Comparison of ENCODE assay signal across 14 cellular contexts in the genomic region with DNA sequence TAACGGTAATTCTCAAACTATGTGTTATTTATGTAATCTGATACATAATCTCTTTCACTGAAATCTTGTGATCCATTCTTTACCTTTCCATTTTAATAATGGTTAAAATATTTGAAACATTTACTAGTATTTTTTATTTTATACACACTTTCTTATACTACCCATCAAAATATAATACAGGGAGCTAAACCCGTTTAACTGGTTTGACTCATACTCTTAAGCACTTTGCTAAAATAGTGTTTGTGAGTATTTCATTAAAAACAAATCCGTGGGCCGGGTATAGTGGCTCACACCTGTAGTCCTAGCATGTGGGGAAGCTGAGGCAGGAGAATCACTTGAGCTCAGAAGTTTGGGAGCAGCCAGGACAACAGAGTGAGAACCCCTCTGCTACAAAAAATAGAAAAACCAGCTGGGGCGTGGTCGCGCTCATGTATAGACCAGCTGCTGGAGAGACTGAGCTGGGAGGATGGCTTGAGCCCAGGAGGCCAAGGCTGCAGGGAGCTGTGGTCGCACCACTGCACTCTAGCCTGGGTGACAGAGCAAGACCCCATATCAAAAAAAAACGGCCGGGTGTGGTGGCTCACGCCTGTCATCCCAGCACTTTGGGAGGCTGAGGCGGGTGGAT. TPM values are rescaled to one million over a fixed set of nuclear protein-coding genes. Genes with fewer than 3 reads are reported as not detected.
DNase-seq lines count a peak whose midpoint lies in the region; ATAC-seq and TF ChIP-seq lines count a peak whose summit lies in the region.
"Had no signal": no experiment of that assay in that cellular context is flagged by ENCODE, and none has a peak within 500 bp of the region (broad histone marks: within the 10 kb centered on the region; RNA-seq: fewer than 3 reads in every experiment).

No MANE protein-coding gene starts in this region.

- intact Hi-C loops in left lung (cut with DNase I) (no loop called here), testis (cut with DNase I; ENCODE audit: low total_unique reads) (no loop called here), OCI-LY7 (cut with micrococcal nuclease; ENCODE audit: unreplicated experiment) (no loop called here)

- H3K27me3 ChIP-seq in SJSA1 (replicated peaks) (no peaks in the 10 kb centered on the region), left lung (no peaks in the 10 kb centered on the region), testis (no peaks in the 10 kb centered on the region)

- WGBS in testis, 2 donors, result 92 to 94% methylated on average over 12 of the region's 12 CpGs

- no peaks in the 10 kb centered on the region for H4K20me1 ChIP-seq in OCI-LY7 (ENCODE audit: insufficient read depth, low read length)

- no peak overlapping the region for H3K4me2 ChIP-seq in OCI-LY7 (ENCODE audit: low read length)

- no peak for TF ChIP-seq POLR2A in testis (IDR thresholded peaks at IDR 0.05)

- H3K79me2 ChIP-seq in OCI-LY7 (ENCODE audit: insufficient read depth, low read depth, low read length), result no peaks in the 10 kb centered on the region

- DNase-seq in HT-29 (ENCODE audit: low spot score) (peak; percentile 26), SJSA1 (ENCODE audit: low read depth in 1 of 2, low spot score in 2 of 2) (no peak), left lung (peak; percentile 10 to 37), testis (peak; percentile 7), NCI-H1048 (lab: John Stamatoyannopoulos, UW) (no peak), H4 (ENCODE audit: low spot score) (no peak), OCI-LY7 (ENCODE audit: low spot score) (no peak)
- DNase-seq: Kasumi-1, MV-4-11, NCI-H1436 treated with DMSO at 0.1 percent for 48 hours, NCI-H226, NCI-H526, SHP77 treated with DMSO at 0.1 percent for 48 hours had no signal

- TF ChIP-seq CTCF in left lung (IDR thresholded peaks at IDR 0.05), result no peak
- no peak for TF ChIP-seq CTCF in testis (IDR thresholded peaks at IDR 0.05)
- TF ChIP-seq CTCF in OCI-LY7 (conservative IDR thresholded peaks at IDR 0.05; ENCODE audit: low read length), result no peak

- POLR2A ChIA-PET in OCI-LY7 (lab: Charles Lee), result no interaction called here

- H3K9me3 ChIP-seq in SJSA1 (replicated peaks) (no peaks in the 10 kb centered on the region), left lung (no peaks in the 10 kb centered on the region), testis (no peaks in the 10 kb centered on the region), OCI-LY7 (ENCODE audit: low read length) (no peaks in the 10 kb centered on the region)

- H3K27ac ChIP-seq in SJSA1 (peak overlapping the region; percentile 61), left lung (no peak overlapping the region), testis (peak overlapping the region in 1 of 2 donors; percentile 76), OCI-LY7 (ENCODE audit: low read depth, low read length, poor library complexity, severe bottlenecking) (no peak overlapping the region)

- H3K4me3 ChIP-seq in SJSA1 (peak overlapping the region; percentile 18; the same call in 1 of the 2 replicates), left lung (no peak overlapping the region), testis (no peak overlapping the region), OCI-LY7 (ENCODE audit: low read depth, low read length, poor library complexity, severe bottlenecking) (no peak overlapping the region)

- peak; percentile 49 for ATAC-seq in left lung
- ATAC-seq: Panc1 had no signal

- H3K9me2 ChIP-seq in OCI-LY7 (ENCODE audit: insufficient read depth, low read length), result no peaks in the 10 kb centered on the region

- H3K4me1 ChIP-seq in SJSA1 (replicated peaks) (peaks cover 28% of the 10 kb centered on the region), left lung (no peaks in the 10 kb centered on the region), testis (peaks cover 24% of the 10 kb centered on the region), OCI-LY7 (ENCODE audit: insufficient read depth, low read length, poor library complexity, severe bottlenecking) (no peaks in the 10 kb centered on the region)

- no TSS peak for BruUV-seq in OCI-LY7 (replicated peaks; lab: Mats Ljungman, UMichigan)

- H2AFZ ChIP-seq in OCI-LY7 (ENCODE audit: low read length), result no peak overlapping the region

- CTCF ChIA-PET in OCI-LY7 (lab: Charles Lee; ENCODE audit: unreplicated experiment), result no interaction called here

- H3K36me3 ChIP-seq in SJSA1 (peaks cover 54% of the 10 kb centered on the region), left lung (peaks cover 0 to 71% of the 10 kb centered on the region in 2 donors), testis (ENCODE audit: low read depth, missing control alignments) (no peaks in the 10 kb centered on the region), OCI-LY7 (ENCODE audit: insufficient read depth, low read length) (no peaks in the 10 kb centered on the region)

RNA-seq across cellular contexts. Expression of a gene that starts 43.8 kb away (rescaled TPM):
- 17.1 and 22.0 TPM in 2 replicates for total RNA-seq in HT-29 (2014; rRNA removed; shearing (Covaris generic))
- total RNA-seq in SJSA1 (2014; rRNA removed; shearing (Covaris generic)), result 10.7 and 17.8 TPM in 2 replicates
- 10 to 100 TPM; 10.3 to 19.4 TPM for total RNA-seq in left lung
- total RNA-seq in testis, result 10 to 100 TPM; 65.9 to 78.5 TPM
- polyA plus RNA-seq in testis (ENCODE audit: insufficient read depth, low read depth, low replicate concordance), result 16.3 TPM
- 4.5 and 19.6 TPM in 2 replicates for total RNA-seq in H4 (2014; rRNA removed; shearing (Covaris generic))
- 9.2 and 13.4 TPM in 2 replicates for total RNA-seq in OCI-LY7 (2014; rRNA removed; shearing (Covaris generic))
- 12.8 and 16.5 TPM in 2 replicates for total RNA-seq in OCI-LY7 (2022)

RNA-seq across cellular contexts. Expression of a gene that starts 50.2 kb away (rescaled TPM):
- 164 and 177 TPM in 2 replicates for total RNA-seq in HT-29 (2014; rRNA removed; shearing (Covaris generic))
- 397 and 423 TPM in 2 replicates for total RNA-seq in SJSA1 (2014; rRNA removed; shearing (Covaris generic))
- total RNA-seq in left lung (10 to 100 TPM; 48.8 to 61.9 TPM), testis (10 to 100 TPM; 72.4 to 73.1 TPM), OCI-LY7 (2022) (111 and 119 TPM in 2 replicates)
- 135 TPM for polyA plus RNA-seq in testis (ENCODE audit: insufficient read depth, low read depth, low replicate concordance)
- total RNA-seq in H4 (2014; rRNA removed; shearing (Covaris generic)), result 38.8 and 73.0 TPM in 2 replicates
- 81.2 and 87.9 TPM in 2 replicates for total RNA-seq in OCI-LY7 (2014; rRNA removed; shearing (Covaris generic))

Comparison
In these comparisons a context has a peak if more than half of its experiments do, and no peak if none do; other contexts are left out.
1. DNase-seq: peak in HT-29 (single experiment), left lung (2 of 2) and testis (single experiment); none in SJSA1 (0 of 2), NCI-H1048 (single experiment), H4 (single experiment) and OCI-LY7 (single experiment).